In genomic region chr20:17682889-17683198, GRCh38 we compare ENCODE assay signal across 8 cellular contexts. TPM values are rescaled to one million over a fixed set of nuclear protein-coding genes. Genes with fewer than 3 reads are reported as not detected.
DNase-seq lines count a peak whose midpoint lies in the region; ATAC-seq and TF ChIP-seq lines count a peak whose summit lies in the region.

No MANE protein-coding gene starts in this region.

- H3K4me2 ChIP-seq in KMS-11: peak overlapping the region; percentile 45; the same call in 1 of the 2 replicates

- H3K27me3 Mint-ChIP-seq in naive thymus-derived CD4-positive, alpha-beta T cell: peaks cover 27 to 47% (median 39%) of the 10 kb centered on the region in 5 donors

- no peaks in the 10 kb centered on the region for H3K36me3 ChIP-seq in KMS-11 (ENCODE audit: insufficient read depth)
- no peaks in the 10 kb centered on the region for H3K36me3 ChIP-seq in naive thymus-derived CD4-positive, alpha-beta T cell (ENCODE audit: control insufficient read depth in 2 of 3, insufficient read depth in 3 of 3, low read length in 3 of 3)

- H3K4me3 Mint-ChIP-seq in naive thymus-derived CD4-positive, alpha-beta T cell: peak overlapping the region; percentile 82 to 93 (median 90)

- peaks cover 0 to 2% (median 0%) of the 10 kb centered on the region in 11 donors for H3K9me3 Mint-ChIP-seq in naive thymus-derived CD4-positive, alpha-beta T cell

- no peak for ATAC-seq in naive thymus-derived CD4-positive, alpha-beta T cell
- no peak for ATAC-seq in HG02973 (IDR thresholded peaks at IDR 0.05; ENCODE audit: unreplicated experiment)
- ATAC-seq in GM18519 (IDR thresholded peaks at IDR 0.05; ENCODE audit: low FRiP score, unreplicated experiment): no peak

- peaks cover 5% of the 10 kb centered on the region for H3K27me3 ChIP-seq in AG04450 (ENCODE audit: control insufficient read depth, insufficient read depth, low read length)
- no peaks in the 10 kb centered on the region for H3K27me3 ChIP-seq in KMS-11 (ENCODE audit: insufficient read depth, low read depth)
- peaks cover 0 to 4% of the 10 kb centered on the region in 2 donors for H3K27me3 ChIP-seq in naive thymus-derived CD4-positive, alpha-beta T cell (ENCODE audit: control insufficient read depth in 2 of 2, insufficient read depth in 2 of 2, low read length in 2 of 2)

- peak overlapping the region; percentile 38; the same call in 1 of the 2 replicates for H2AFZ ChIP-seq in KMS-11 (ENCODE audit: low read depth)

- H3K79me2 ChIP-seq in KMS-11 (ENCODE audit: insufficient read depth, low read depth): peaks cover 28% of the 10 kb centered on the region

- no peaks in the 10 kb centered on the region for H4K20me1 ChIP-seq in KMS-11 (ENCODE audit: insufficient read depth)

- H3K9ac ChIP-seq in KMS-11: no peak overlapping the region; the same call in 1 of the 2 replicates

- H3K4me3 ChIP-seq in AG04450 (ENCODE audit: low read depth, low read length): peak overlapping the region; percentile 65
- no peak overlapping the region for H3K4me3 ChIP-seq in KMS-11 (IDR thresholded peaks at IDR 0.05; ENCODE audit: insufficient read depth, low read depth, low read length)
- H3K4me3 ChIP-seq in choroid plexus epithelial cell (ENCODE audit: low read depth, low read length): peak overlapping the region; percentile 68
- peak overlapping the region; percentile 80 for H3K4me3 ChIP-seq in naive thymus-derived CD4-positive, alpha-beta T cell (ENCODE audit: low read length)

- peaks cover 14% of the 10 kb centered on the region for H3K9me3 ChIP-seq in AG04450 (ENCODE audit: control insufficient read depth, insufficient read depth, low read length)
- no peaks in the 10 kb centered on the region for H3K9me3 ChIP-seq in naive thymus-derived CD4-positive, alpha-beta T cell (ENCODE audit: control insufficient read depth in 2 of 3, low read length in 3 of 3)

- intact Hi-C loops in naive thymus-derived CD4-positive, alpha-beta T cell (cut with micrococcal nuclease): loop anchor here (1.0 to 10.0 kb wide), 21 partner anchors 71 to 1112 kb away; partner anchors contain the start of genes BFSP1 (in 2 of the 2), DSTN (in 2 of the 2), KAT14 (in 2 of the 2) and PET117 (in 2 of the 2)

- peaks cover 0 to 10% (median 0%) of the 10 kb centered on the region in 5 donors for H3K36me3 Mint-ChIP-seq in naive thymus-derived CD4-positive, alpha-beta T cell

- H3K4me1 ChIP-seq in KMS-11 (ENCODE audit: low read depth, poor library complexity, severe bottlenecking): peaks cover 26% of the 10 kb centered on the region
- peaks cover 0 to 18% of the 10 kb centered on the region in 2 donors for H3K4me1 ChIP-seq in naive thymus-derived CD4-positive, alpha-beta T cell (ENCODE audit: control insufficient read depth in 2 of 2, insufficient read depth in 2 of 2, low read length in 2 of 2)

- no peak for DNase-seq in AG04450 (ENCODE audit: low read depth, low spot score)
- DNase-seq in choroid plexus epithelial cell (ENCODE audit: low read depth): no peak
- DNase-seq in naive thymus-derived CD4-positive, alpha-beta T cell: no peak
- DNase-seq in SHP77 treated with DMSO at 0.1 percent for 48 hours (lab: John Stamatoyannopoulos, UW): no peak
- DNase-seq in NCI-H2107 treated with DMSO at 0.1 percent for 48 hours (lab: John Stamatoyannopoulos, UW; ENCODE audit: unreplicated experiment): no peak

- peak overlapping the region; percentile 52 for H3K27ac ChIP-seq in AG04450 (ENCODE audit: low read depth, low read length)
- H3K27ac ChIP-seq in KMS-11: no peak overlapping the region
- H3K27ac ChIP-seq in naive thymus-derived CD4-positive, alpha-beta T cell (ENCODE audit: low read depth, low read length): peak overlapping the region; percentile 74

- peaks cover 18 to 26% (median 24%) of the 10 kb centered on the region in 7 donors for H3K4me1 Mint-ChIP-seq in naive thymus-derived CD4-positive, alpha-beta T cell

- TF ChIP-seq CTCF in AG04450 (IDR thresholded peaks at IDR 0.05; ENCODE audit: low read depth, low read length): no peak
- TF ChIP-seq CTCF in KMS-11 (conservative IDR thresholded peaks at IDR 0.05; ENCODE audit: low read depth, low read length): no peak; the same call in 1 of the 2 replicates
- no peak for TF ChIP-seq CTCF in choroid plexus epithelial cell (conservative IDR thresholded peaks at IDR 0.05; ENCODE audit: low read depth, low read length)

- H3K27ac Mint-ChIP-seq in naive thymus-derived CD4-positive, alpha-beta T cell: peak overlapping the region in 8 of 9 donors; percentile 71 to 91 (median 86)

- POLR2A ChIA-PET in AG04450 (lab: Yijun Ruan, JAX): interaction anchor here (0.7 to 3.8 kb wide), 36 partner anchors 10 to 283 kb away, joined by 3 to 53 read pairs (median 5); partner anchors contain the start of gene DSTN
- POLR2A ChIA-PET in naive thymus-derived CD4-positive, alpha-beta T cell (lab: Charles Lee): interaction anchor here (0.8 to 2.1 kb wide), 10 partner anchors 72 to 884 kb away, joined by 3 to 16 read pairs (median 4); partner anchors contain the start of genes DSTN, KAT14, MGME1 and PET117

- CTCF ChIA-PET in AG04450 (lab: Charles Lee): interaction anchor here (0.6 to 3.1 kb wide), 27 partner anchors 9 to 912 kb away, joined by 3 to 20 read pairs (median 4); partner anchors contain the start of gene BANF2
- CTCF ChIA-PET in naive thymus-derived CD4-positive, alpha-beta T cell (lab: Charles Lee): interaction anchor here (0.6 to 2.7 kb wide), 14 partner anchors 8 to 605 kb away, joined by 3 to 13 read pairs (median 4); partner anchors contain the start of genes DSTN, MGME1, SNX5 and ZNF133

RNA-seq across cellular contexts. Expression of gene RRBP1, which starts 0.8 kb away (rescaled TPM):
- 151 and 153 TPM in 2 replicates for polyA plus RNA-seq in AG04450 (2011; rRNA removed)
- 115 and 130 TPM in 2 replicates for polyA minus RNA-seq in AG04450 (2011; rRNA and poly(A)+ RNA removed)
- 10 to 100 TPM; 27.8 to 73.9 (median 29.1) TPM for total RNA-seq in naive thymus-derived CD4-positive, alpha-beta T cell
- polyA plus RNA-seq in naive thymus-derived CD4-positive, alpha-beta T cell: 10 to 100 TPM in 1 of 2 donors, 1 to 10 TPM in 1; 4.1 to 11.1 TPM

RNA-seq across cellular contexts. Expression of gene BANF2, which starts 16.9 kb away (rescaled TPM):
- polyA plus RNA-seq in AG04450 (2011; rRNA removed): not detected in 2 replicates
- polyA minus RNA-seq in AG04450 (2011; rRNA and poly(A)+ RNA removed): not detected in 2 replicates
- total RNA-seq in naive thymus-derived CD4-positive, alpha-beta T cell: not detected
- not detected for polyA plus RNA-seq in naive thymus-derived CD4-positive, alpha-beta T cell

Comparison
In these comparisons a context has a peak if more than half of its experiments do, and no peak if none do; other contexts are left out.
1. RNA of gene RRBP1, which starts 0.8 kb away (polyA plus RNA-seq): 151 to 153 TPM in AG04450; 4.1 to 11.1 TPM in naive thymus-derived CD4-positive, alpha-beta T cell; every median in the first group is over 10 times any median in the second.